In the genomic region with DNA sequence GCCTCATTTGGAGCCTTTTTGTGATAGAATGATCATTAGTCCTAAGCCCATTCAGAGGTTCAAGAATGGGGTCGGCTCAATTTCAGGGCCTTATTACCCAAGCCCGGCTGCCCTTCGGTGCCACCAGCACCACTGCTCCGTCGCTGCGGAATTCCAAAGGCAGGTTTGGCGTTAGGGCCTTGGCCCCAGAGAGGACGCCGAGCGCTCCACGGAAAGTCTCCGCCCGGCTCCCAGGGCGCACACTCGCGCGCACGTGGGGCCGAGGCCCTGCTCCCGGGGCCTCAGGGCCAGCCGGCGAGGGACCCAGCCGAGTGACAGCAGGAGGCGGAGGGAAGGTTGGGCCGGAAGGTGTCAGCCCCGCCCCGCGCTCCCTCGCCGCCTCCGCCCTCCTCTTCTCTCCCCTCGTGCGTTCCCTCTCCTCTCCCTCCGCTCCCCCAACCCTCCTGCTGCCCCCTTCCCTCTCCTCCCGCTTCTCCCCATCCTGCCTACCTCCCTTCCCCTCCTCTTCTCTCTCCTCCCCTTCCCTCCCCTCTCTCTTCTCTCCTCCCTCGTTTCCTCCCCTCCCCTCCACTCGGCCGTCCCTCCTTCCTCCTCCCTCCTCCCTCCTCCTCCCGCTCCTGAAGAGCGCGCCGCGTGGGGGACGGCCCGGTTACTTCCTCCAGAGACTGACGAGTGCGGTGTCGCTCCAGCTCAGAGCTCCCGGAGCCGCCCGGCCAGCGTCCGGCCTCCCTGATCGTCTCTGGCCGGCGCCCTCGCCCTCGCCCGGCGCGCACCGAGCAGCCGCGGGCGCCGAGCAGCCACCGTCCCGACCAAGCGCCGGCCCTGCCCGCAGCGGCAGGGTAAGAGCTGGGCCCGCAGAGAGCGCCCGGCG, we compare ENCODE assay signal across 1 cellular context.
TF ChIP-seq lines count a peak whose summit lies in the region.

A gene (plus strand): TSS at position 648 of the 871 bp plus-strand sequence. CDS start 4,106 bp downstream, outside the sequence.

TF ChIP-seq in K562, 482 proteins besides CTCF, POLR2A, EP300 and RAD21 (continued from another document and continues in another):
- TF ChIP-seq, protein P1, sequence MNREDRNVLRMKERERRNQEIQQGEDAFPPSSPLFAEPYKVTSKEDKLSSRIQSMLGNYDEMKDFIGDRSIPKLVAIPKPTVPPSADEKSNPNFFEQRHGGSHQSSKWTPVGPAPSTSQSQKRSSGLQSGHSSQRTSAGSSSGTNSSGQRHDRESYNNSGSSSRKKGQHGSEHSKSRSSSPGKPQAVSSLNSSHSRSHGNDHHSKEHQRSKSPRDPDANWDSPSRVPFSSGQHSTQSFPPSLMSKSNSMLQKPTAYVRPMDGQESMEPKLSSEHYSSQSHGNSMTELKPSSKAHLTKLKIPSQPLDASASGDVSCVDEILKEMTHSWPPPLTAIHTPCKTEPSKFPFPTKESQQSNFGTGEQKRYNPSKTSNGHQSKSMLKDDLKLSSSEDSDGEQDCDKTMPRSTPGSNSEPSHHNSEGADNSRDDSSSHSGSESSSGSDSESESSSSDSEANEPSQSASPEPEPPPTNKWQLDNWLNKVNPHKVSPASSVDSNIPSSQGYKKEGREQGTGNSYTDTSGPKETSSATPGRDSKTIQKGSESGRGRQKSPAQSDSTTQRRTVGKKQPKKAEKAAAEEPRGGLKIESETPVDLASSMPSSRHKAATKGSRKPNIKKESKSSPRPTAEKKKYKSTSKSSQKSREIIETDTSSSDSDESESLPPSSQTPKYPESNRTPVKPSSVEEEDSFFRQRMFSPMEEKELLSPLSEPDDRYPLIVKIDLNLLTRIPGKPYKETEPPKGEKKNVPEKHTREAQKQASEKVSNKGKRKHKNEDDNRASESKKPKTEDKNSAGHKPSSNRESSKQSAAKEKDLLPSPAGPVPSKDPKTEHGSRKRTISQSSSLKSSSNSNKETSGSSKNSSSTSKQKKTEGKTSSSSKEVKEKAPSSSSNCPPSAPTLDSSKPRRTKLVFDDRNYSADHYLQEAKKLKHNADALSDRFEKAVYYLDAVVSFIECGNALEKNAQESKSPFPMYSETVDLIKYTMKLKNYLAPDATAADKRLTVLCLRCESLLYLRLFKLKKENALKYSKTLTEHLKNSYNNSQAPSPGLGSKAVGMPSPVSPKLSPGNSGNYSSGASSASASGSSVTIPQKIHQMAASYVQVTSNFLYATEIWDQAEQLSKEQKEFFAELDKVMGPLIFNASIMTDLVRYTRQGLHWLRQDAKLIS (CRISPR knock-in tag; IDR thresholded peaks at IDR 0.05): peak; percentile 59; the same call in 1 of the 2 replicates
- TF ChIP-seq, protein P2, sequence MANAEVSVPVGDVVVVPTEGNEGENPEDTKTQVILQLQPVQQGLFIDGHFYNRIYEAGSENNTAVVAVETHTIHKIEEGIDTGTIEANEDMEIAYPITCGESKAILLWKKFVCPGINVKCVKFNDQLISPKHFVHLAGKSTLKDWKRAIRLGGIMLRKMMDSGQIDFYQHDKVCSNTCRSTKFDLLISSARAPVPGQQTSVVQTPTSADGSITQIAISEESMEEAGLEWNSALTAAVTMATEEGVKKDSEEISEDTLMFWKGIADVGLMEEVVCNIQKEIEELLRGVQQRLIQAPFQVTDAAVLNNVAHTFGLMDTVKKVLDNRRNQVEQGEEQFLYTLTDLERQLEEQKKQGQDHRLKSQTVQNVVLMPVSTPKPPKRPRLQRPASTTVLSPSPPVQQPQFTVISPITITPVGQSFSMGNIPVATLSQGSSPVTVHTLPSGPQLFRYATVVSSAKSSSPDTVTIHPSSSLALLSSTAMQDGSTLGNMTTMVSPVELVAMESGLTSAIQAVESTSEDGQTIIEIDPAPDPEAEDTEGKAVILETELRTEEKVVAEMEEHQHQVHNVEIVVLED (CRISPR knock-in tag; IDR thresholded peaks at IDR 0.05): no peak
- TF ChIP-seq CBX1 (IDR thresholded peaks at IDR 0.05; ENCODE audit: low read depth) (peak; percentile 86), ARHGAP35 (IDR thresholded peaks at IDR 0.05; ENCODE audit: partially characterized antibody) (peak; percentile 47), EHMT2 (IDR thresholded peaks at IDR 0.05) (peak; percentile 33; the same call in 1 of the 2 replicates), GTF2A2 (tag; IDR thresholded peaks at IDR 0.05) (0 out of 2 replicates have a peak, but pooled peaks have one; percentile 23), FUS (optimal IDR thresholded peaks at IDR 0.05; ENCODE audit: low read depth, low read length) (peak; percentile 59), ZNF668 (CRISPR knock-in tag; IDR thresholded peaks at IDR 0.05) (no peak), ZNF436 (CRISPR knock-in tag; IDR thresholded peaks at IDR 0.05) (no peak), DNMT1 (IDR thresholded peaks at IDR 0.05) (no peak), GABPB1 (CRISPR knock-in tag; IDR thresholded peaks at IDR 0.05) (peak; percentile 82), TAF1 (IDR thresholded peaks at IDR 0.05; ENCODE audit: control insufficient read depth, extremely low read depth, insufficient read depth, low read length, severe bottlenecking) (peak; percentile 95), CCNT2 (IDR thresholded peaks at IDR 0.05; ENCODE audit: borderline replicate concordance, extremely low read depth, insufficient read length, low read depth, low read length) (peak; percentile 73), ILF3 (IDR thresholded peaks at IDR 0.05; ENCODE audit: borderline replicate concordance) (peak; percentile 85; the same call in 1 of the 2 replicates), ZNF780A (CRISPR knock-in tag; IDR thresholded peaks at IDR 0.05) (no peak), BCOR (IDR thresholded peaks at IDR 0.05) (peak; percentile 88), PTTG1 (tag; IDR thresholded peaks at IDR 0.05; ENCODE audit: low read depth) (no peak), ZBTB1 (CRISPR knock-in tag; IDR thresholded peaks at IDR 0.05; ENCODE audit: borderline replicate concordance, low read depth) (peak; percentile 21; the same call in 1 of the 2 replicates), FOXK2 (conservative IDR thresholded peaks at IDR 0.05 in 1 of 2, IDR thresholded peaks at IDR 0.05 in 1 of 2; ENCODE audit: low read depth in 2 of 2) (peak; percentile 55 to 66; a peak in 3 of 4 replicates), TAF7 (tag; IDR thresholded peaks at IDR 0.05) (0 out of 2 replicates have a peak, but pooled peaks have one; percentile 30), TCF7 (IDR thresholded peaks at IDR 0.05; ENCODE audit: borderline replicate concordance) (no peak), PHF21A (IDR thresholded peaks at IDR 0.05; ENCODE audit: borderline replicate concordance, low read depth) (peak; percentile 83), PCBP1 (IDR thresholded peaks at IDR 0.05; ENCODE audit: low read depth, low read length, poor library complexity, severe bottlenecking) (peak; percentile 94), BACH1 (tag; IDR thresholded peaks at IDR 0.05) (no peak), HMGN3 (IDR thresholded peaks at IDR 0.05; ENCODE audit: borderline replicate concordance, extremely low read depth, insufficient read length, low read depth, low read length) (peak; percentile 12)
- TF ChIP-seq, protein P3, sequence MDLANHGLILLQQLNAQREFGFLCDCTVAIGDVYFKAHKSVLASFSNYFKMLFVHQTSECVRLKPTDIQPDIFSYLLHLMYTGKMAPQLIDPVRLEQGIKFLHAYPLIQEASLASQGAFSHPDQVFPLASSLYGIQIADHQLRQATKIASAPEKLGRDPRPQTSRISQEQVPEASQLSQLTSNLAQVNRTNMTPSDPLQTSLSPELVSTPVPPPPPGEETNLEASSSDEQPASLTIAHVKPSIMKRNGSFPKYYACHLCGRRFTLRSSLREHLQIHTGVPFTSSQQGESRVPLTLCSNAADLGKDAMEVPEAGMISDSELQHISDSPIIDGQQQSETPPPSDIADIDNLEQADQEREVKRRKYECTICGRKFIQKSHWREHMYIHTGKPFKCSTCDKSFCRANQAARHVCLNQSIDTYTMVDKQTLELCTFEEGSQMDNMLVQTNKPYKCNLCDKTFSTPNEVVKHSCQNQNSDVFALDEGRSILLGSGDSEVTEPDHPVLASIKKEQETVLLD (IDR thresholded peaks at IDR 0.05): peak; percentile 62; the same call in 1 of the 2 replicates
- TF ChIP-seq, protein P4, sequence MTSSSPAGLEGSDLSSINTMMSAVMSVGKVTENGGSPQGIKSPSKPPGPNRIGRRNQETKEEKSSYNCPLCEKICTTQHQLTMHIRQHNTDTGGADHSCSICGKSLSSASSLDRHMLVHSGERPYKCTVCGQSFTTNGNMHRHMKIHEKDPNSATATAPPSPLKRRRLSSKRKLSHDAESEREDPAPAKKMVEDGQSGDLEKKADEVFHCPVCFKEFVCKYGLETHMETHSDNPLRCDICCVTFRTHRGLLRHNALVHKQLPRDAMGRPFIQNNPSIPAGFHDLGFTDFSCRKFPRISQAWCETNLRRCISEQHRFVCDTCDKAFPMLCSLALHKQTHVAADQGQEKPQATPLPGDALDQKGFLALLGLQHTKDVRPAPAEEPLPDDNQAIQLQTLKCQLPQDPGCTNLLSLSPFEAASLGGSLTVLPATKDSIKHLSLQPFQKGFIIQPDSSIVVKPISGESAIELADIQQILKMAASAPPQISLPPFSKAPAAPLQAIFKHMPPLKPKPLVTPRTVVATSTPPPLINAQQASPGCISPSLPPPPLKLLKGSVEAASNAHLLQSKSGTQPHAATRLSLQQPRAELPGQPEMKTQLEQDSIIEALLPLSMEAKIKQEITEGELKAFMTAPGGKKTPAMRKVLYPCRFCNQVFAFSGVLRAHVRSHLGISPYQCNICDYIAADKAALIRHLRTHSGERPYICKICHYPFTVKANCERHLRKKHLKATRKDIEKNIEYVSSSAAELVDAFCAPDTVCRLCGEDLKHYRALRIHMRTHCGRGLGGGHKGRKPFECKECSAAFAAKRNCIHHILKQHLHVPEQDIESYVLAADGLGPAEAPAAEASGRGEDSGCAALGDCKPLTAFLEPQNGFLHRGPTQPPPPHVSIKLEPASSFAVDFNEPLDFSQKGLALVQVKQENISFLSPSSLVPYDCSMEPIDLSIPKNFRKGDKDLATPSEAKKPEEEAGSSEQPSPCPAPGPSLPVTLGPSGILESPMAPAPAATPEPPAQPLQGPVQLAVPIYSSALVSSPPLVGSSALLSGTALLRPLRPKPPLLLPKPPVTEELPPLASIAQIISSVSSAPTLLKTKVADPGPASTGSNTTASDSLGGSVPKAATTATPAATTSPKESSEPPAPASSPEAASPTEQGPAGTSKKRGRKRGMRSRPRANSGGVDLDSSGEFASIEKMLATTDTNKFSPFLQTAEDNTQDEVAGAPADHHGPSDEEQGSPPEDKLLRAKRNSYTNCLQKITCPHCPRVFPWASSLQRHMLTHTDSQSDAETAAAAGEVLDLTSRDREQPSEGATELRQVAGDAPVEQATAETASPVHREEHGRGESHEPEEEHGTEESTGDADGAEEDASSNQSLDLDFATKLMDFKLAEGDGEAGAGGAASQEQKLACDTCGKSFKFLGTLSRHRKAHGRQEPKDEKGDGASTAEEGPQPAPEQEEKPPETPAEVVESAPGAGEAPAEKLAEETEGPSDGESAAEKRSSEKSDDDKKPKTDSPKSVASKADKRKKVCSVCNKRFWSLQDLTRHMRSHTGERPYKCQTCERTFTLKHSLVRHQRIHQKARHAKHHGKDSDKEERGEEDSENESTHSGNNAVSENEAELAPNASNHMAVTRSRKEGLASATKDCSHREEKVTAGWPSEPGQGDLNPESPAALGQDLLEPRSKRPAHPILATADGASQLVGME (CRISPR knock-in tag; IDR thresholded peaks at IDR 0.05): peak; percentile 47
- TF ChIP-seq, protein P5, sequence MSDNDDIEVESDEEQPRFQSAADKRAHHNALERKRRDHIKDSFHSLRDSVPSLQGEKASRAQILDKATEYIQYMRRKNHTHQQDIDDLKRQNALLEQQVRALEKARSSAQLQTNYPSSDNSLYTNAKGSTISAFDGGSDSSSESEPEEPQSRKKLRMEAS (CRISPR knock-in tag; IDR thresholded peaks at IDR 0.05): peak; percentile 95
- TF ChIP-seq, protein P6, sequence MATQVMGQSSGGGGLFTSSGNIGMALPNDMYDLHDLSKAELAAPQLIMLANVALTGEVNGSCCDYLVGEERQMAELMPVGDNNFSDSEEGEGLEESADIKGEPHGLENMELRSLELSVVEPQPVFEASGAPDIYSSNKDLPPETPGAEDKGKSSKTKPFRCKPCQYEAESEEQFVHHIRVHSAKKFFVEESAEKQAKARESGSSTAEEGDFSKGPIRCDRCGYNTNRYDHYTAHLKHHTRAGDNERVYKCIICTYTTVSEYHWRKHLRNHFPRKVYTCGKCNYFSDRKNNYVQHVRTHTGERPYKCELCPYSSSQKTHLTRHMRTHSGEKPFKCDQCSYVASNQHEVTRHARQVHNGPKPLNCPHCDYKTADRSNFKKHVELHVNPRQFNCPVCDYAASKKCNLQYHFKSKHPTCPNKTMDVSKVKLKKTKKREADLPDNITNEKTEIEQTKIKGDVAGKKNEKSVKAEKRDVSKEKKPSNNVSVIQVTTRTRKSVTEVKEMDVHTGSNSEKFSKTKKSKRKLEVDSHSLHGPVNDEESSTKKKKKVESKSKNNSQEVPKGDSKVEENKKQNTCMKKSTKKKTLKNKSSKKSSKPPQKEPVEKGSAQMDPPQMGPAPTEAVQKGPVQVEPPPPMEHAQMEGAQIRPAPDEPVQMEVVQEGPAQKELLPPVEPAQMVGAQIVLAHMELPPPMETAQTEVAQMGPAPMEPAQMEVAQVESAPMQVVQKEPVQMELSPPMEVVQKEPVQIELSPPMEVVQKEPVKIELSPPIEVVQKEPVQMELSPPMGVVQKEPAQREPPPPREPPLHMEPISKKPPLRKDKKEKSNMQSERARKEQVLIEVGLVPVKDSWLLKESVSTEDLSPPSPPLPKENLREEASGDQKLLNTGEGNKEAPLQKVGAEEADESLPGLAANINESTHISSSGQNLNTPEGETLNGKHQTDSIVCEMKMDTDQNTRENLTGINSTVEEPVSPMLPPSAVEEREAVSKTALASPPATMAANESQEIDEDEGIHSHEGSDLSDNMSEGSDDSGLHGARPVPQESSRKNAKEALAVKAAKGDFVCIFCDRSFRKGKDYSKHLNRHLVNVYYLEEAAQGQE (CRISPR knock-in tag; IDR thresholded peaks at IDR 0.05; ENCODE audit: low read depth): peak; percentile 78; the same call in 1 of the 2 replicates
- TF ChIP-seq, protein P7, sequence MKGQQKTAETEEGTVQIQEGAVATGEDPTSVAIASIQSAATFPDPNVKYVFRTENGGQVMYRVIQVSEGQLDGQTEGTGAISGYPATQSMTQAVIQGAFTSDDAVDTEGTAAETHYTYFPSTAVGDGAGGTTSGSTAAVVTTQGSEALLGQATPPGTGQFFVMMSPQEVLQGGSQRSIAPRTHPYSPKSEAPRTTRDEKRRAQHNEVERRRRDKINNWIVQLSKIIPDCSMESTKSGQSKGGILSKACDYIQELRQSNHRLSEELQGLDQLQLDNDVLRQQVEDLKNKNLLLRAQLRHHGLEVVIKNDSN (CRISPR knock-in tag; IDR thresholded peaks at IDR 0.05): peak; percentile 55
- TF ChIP-seq, protein P8, sequence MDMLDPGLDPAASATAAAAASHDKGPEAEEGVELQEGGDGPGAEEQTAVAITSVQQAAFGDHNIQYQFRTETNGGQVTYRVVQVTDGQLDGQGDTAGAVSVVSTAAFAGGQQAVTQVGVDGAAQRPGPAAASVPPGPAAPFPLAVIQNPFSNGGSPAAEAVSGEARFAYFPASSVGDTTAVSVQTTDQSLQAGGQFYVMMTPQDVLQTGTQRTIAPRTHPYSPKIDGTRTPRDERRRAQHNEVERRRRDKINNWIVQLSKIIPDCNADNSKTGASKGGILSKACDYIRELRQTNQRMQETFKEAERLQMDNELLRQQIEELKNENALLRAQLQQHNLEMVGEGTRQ (CRISPR knock-in tag; IDR thresholded peaks at IDR 0.05): peak; percentile 39; the same call in 1 of the 2 replicates
- TF ChIP-seq, protein P9, sequence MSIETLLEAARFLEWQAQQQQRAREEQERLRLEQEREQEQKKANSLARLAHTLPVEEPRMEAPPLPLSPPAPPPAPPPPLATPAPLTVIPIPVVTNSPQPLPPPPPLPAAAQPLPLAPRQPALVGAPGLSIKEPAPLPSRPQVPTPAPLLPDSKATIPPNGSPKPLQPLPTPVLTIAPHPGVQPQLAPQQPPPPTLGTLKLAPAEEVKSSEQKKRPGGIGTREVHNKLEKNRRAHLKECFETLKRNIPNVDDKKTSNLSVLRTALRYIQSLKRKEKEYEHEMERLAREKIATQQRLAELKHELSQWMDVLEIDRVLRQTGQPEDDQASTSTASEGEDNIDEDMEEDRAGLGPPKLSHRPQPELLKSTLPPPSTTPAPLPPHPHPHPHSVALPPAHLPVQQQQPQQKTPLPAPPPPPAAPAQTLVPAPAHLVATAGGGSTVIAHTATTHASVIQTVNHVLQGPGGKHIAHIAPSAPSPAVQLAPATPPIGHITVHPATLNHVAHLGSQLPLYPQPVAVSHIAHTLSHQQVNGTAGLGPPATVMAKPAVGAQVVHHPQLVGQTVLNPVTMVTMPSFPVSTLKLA (conservative IDR thresholded peaks at IDR 0.05): peak; percentile 93 to 96
